6 cellular contexts compared by ENCODE assay signal in genomic region chr5:177402271-177403043, GRCh38. TPM values are rescaled to one million over a fixed set of nuclear protein-coding genes. Genes with fewer than 3 reads are reported as not detected.
DNase-seq lines count a peak whose midpoint lies in the region; ATAC-seq, FAIRE-seq and TF ChIP-seq lines count a peak whose summit lies in the region.

No MANE protein-coding gene starts in this region.

- no peak for TF ChIP-seq POLR2A in K562 (conservative IDR thresholded peaks at IDR 0.05)

- H3K27me3 ChIP-seq in GM23338 (ENCODE audit: insufficient read depth): peaks cover 77% of the 10 kb centered on the region
- peaks cover 0 to 11% of the 10 kb centered on the region in 2 experiments; a peak in 3 of 5 replicates for H3K27me3 ChIP-seq in K562 (ENCODE audit: control insufficient read depth in 2 of 2, insufficient read depth in 2 of 2, low read length in 2 of 2)
- no peaks in the 10 kb centered on the region for H3K27me3 ChIP-seq in naive thymus-derived CD4-positive, alpha-beta T cell (ENCODE audit: control insufficient read depth in 2 of 2, insufficient read depth in 2 of 2, low read length in 2 of 2)

- H3K4me3 Mint-ChIP-seq in GM23338: peak overlapping the region; percentile 78
- H3K4me3 Mint-ChIP-seq in naive thymus-derived CD4-positive, alpha-beta T cell: peak overlapping the region; percentile 76 to 88 (median 84)

- TF ChIP-seq EP300 in K562 (IDR thresholded peaks at IDR 0.05; ENCODE audit: low read length): no peak

- H3K4me2 ChIP-seq in GM23338 (peak overlapping the region; percentile 90), K562 (ENCODE audit: insufficient read depth, low read length) (peak overlapping the region; percentile 80; the same call in 1 of the 2 replicates)

- H4K20me1 ChIP-seq in GM23338 (replicated peaks; ENCODE audit: insufficient read depth) (no peaks in the 10 kb centered on the region), K562 (replicated peaks; ENCODE audit: control insufficient read depth, insufficient read depth, low read length) (no peaks in the 10 kb centered on the region)

- peaks cover 18% of the 10 kb centered on the region; the same call in 2 of the 3 replicates for H3K4me1 Mint-ChIP-seq in GM23338
- H3K4me1 Mint-ChIP-seq in naive thymus-derived CD4-positive, alpha-beta T cell: peaks cover 7 to 35% (median 23%) of the 10 kb centered on the region in 7 donors

- WGBS in K562 (ENCODE audit: insufficient coverage, low coverage, missing lambda C conversion rate): 86% methylated on average over 41 of the region's 49 CpGs

- TF ChIP-seq CTCF in GM23338 (conservative IDR thresholded peaks at IDR 0.05; ENCODE audit: low read depth in 2 of 2) (peak; percentile 60 to 70), K562 (IDR thresholded peaks at IDR 0.05 in 2 of 3, conservative IDR thresholded peaks at IDR 0.05 in 1 of 3; ENCODE audit: insufficient read depth in 2 of 3, low read depth in 1 of 3, low read length in 3 of 3) (no peak)

- no peak overlapping the region for H3K27ac Mint-ChIP-seq in GM23338
- peak overlapping the region in 6 of 9 donors; percentile 23 to 80 (median 70) for H3K27ac Mint-ChIP-seq in naive thymus-derived CD4-positive, alpha-beta T cell

- H3K36me3 ChIP-seq in GM23338 (ENCODE audit: insufficient read depth): no peaks in the 10 kb centered on the region
- H3K36me3 ChIP-seq in K562 (ENCODE audit: control insufficient read depth, insufficient read depth, low read length): no peaks in the 10 kb centered on the region
- no peaks in the 10 kb centered on the region for H3K36me3 ChIP-seq in naive thymus-derived CD4-positive, alpha-beta T cell (ENCODE audit: control insufficient read depth in 2 of 3, insufficient read depth in 3 of 3, low read length in 3 of 3)

- peaks cover 23% of the 10 kb centered on the region for H3F3A ChIP-seq in GM23338 (replicated peaks; ENCODE audit: low read depth)

- no peaks in the 10 kb centered on the region for H3K36me3 Mint-ChIP-seq in GM23338 (ENCODE audit: low read depth)
- no peaks in the 10 kb centered on the region for H3K36me3 Mint-ChIP-seq in naive thymus-derived CD4-positive, alpha-beta T cell

- POLR2A ChIA-PET in K562 (lab: Yijun Ruan, JAX): interaction anchor here (0.6 to 2.5 kb wide), 10 partner anchors 10 to 89 kb away, joined by 3 to 17 read pairs (median 5); no protein-coding TSS in a partner anchor
- POLR2A ChIA-PET in naive thymus-derived CD4-positive, alpha-beta T cell (lab: Charles Lee): interaction anchor here (0.7 to 9.5 kb wide), 15 partner anchors 12 to 95 kb away, joined by 3 to 210 read pairs (median 7); partner anchors contain the start of genes GRK6, LMAN2, PDLIM7 and PRR7

- no peak for FAIRE-seq in K562 (lab: Jason Lieb, UNC)

- H3K9ac ChIP-seq in K562 (ENCODE audit: insufficient read depth in 1 of 2, low read depth in 2 of 2, low read length in 2 of 2): peak overlapping the region in 1 of 2 experiments; percentile 0; a peak in 1 of 4 replicates

- no peaks in the 10 kb centered on the region for H3K9me3 ChIP-seq in K562 (replicated peaks; ENCODE audit: control insufficient read depth, insufficient read depth, low read depth, low read length)
- H3K9me3 ChIP-seq in naive thymus-derived CD4-positive, alpha-beta T cell (ENCODE audit: control insufficient read depth in 2 of 3, low read length in 3 of 3): no peaks in the 10 kb centered on the region

- H2AFZ ChIP-seq in GM23338 (peak overlapping the region; percentile 99), K562 (ENCODE audit: low read depth, low read length) (no peak overlapping the region)

- H3K4me1 ChIP-seq in GM23338 (ENCODE audit: insufficient read depth) (peaks cover 6% of the 10 kb centered on the region; the same call in 1 of the 2 replicates), K562 (replicated peaks in 1 of 2; ENCODE audit: control insufficient read depth in 2 of 2, insufficient read depth in 2 of 2, low read length in 2 of 2) (peaks cover 10 to 48% of the 10 kb centered on the region in 2 experiments)
- H3K4me1 ChIP-seq in naive thymus-derived CD4-positive, alpha-beta T cell (ENCODE audit: control insufficient read depth in 2 of 2, insufficient read depth in 2 of 2, low read length in 2 of 2): peaks cover 25 to 33% of the 10 kb centered on the region in 2 donors

- intact Hi-C loops in K562 (cut with micrococcal nuclease): no loop called here
- intact Hi-C loops in naive thymus-derived CD4-positive, alpha-beta T cell (cut with micrococcal nuclease): loop anchor here (1.0 to 2.0 kb wide), 13 partner anchors 12 to 288 kb away; partner anchors contain the start of genes PDLIM7 (in 2 of the 2), NSD1 (in 1 of the 2), PRR7 (in 1 of the 2) and RGS14 (in 1 of the 2)

- no peaks in the 10 kb centered on the region for H3K9me3 Mint-ChIP-seq in GM23338
- peaks cover 0 to 2% (median 0%) of the 10 kb centered on the region in 11 donors for H3K9me3 Mint-ChIP-seq in naive thymus-derived CD4-positive, alpha-beta T cell

- H3K79me2 ChIP-seq in GM23338 (replicated peaks; ENCODE audit: insufficient read depth) (no peaks in the 10 kb centered on the region), K562 (ENCODE audit: control insufficient read depth, insufficient read depth, low read length) (peaks cover 4% of the 10 kb centered on the region; the same call in 1 of the 3 replicates)

- H3K27ac ChIP-seq in GM23338 (ENCODE audit: low read depth) (no peak overlapping the region), K562 (ENCODE audit: extremely low read depth, low read depth, low read length) (no peak overlapping the region)
- H3K27ac ChIP-seq in naive thymus-derived CD4-positive, alpha-beta T cell (ENCODE audit: low read depth, low read length): no peak overlapping the region

- peaks cover 3% of the 10 kb centered on the region; the same call in 1 of the 2 replicates for H3K9me2 ChIP-seq in GM23338 (ENCODE audit: insufficient read depth)

- H3K9me1 ChIP-seq in K562 (ENCODE audit: control insufficient read depth, insufficient read depth, low read length): no peaks in the 10 kb centered on the region

- BruUV-seq in K562 (replicated peaks; lab: Mats Ljungman, UMichigan): TSS peak; percentile 71

- peak overlapping the region; percentile 71 for H3K4me3 ChIP-seq in GM23338
- no peak overlapping the region for H3K4me3 ChIP-seq in K562
- H3K4me3 ChIP-seq in naive thymus-derived CD4-positive, alpha-beta T cell (ENCODE audit: low read length): peak overlapping the region; percentile 61

- CTCF ChIA-PET in K562 (lab: Yijun Ruan, JAX; ENCODE audit: low intra/inter-chr PET ratio): interaction anchor here (4.0 kb wide), 1 partner anchor 53 kb away, joined by 107 read pairs; no protein-coding TSS in a partner anchor
- CTCF ChIA-PET in naive thymus-derived CD4-positive, alpha-beta T cell (lab: Charles Lee): interaction anchor here (0.6 to 9.6 kb wide), 23 partner anchors 11 to 288 kb away, joined by 3 to 189 read pairs (median 11); partner anchors contain the start of genes GRK6 and PRR7

- H3K27me3 Mint-ChIP-seq in GM23338 (ENCODE audit: insufficient read depth, low read depth, poor library complexity): peaks cover 61% of the 10 kb centered on the region
- H3K27me3 Mint-ChIP-seq in naive thymus-derived CD4-positive, alpha-beta T cell: peaks cover 0 to 54% (median 0%) of the 10 kb centered on the region in 5 donors

- DNase-seq in GM23338 (ENCODE audit: low spot score): peak; percentile 97
- DNase-seq in K562 (ENCODE audit: extremely low read depth in 1 of 4, low spot score in 3 of 4): no peak
- DNase-seq in naive thymus-derived CD4-positive, alpha-beta T cell: peak; percentile 21 to 74 (median 68)
- DNase-seq in OCI-M1 (lab: John Stamatoyannopoulos, UW): no peak

- ATAC-seq in GM23338 (peak; percentile 74), K562 (no peak), GM19351 (IDR thresholded peaks at IDR 0.05; ENCODE audit: unreplicated experiment) (no peak)
- peak; percentile 41 for ATAC-seq in naive thymus-derived CD4-positive, alpha-beta T cell

- TF ChIP-seq RAD21 in K562 (CRISPR knock-in tag; conservative IDR thresholded peaks at IDR 0.05 in 1 of 2, IDR thresholded peaks at IDR 0.05 in 1 of 2): no peak

- in situ Hi-C loops in K562 (cut with MboI): no loop called here

RNA-seq across cellular contexts. Expression of gene PFN3, which starts 2.0 kb away (rescaled TPM):
- total RNA-seq in GM23338 (2014; rRNA removed; shearing (Covaris generic)): 1.9 TPM in 1 of 2 replicates, not detected in the other
- polyA plus RNA-seq in GM23338 (2016; fragmentation: Nextera tagmentation; extraction: Ambion mirVana): 2.0 and 3.1 TPM in 2 replicates
- polyA plus RNA-seq in PFSK-1 (2012; ENCODE audit: insufficient read length, low read depth): not detected
- not detected in 2 replicates for total RNA-seq in K562 (2011; cell fraction: chromatin; rRNA removed; ENCODE audit: low replicate concordance)
- not detected in 2 replicates for total RNA-seq in K562 (2011; cell fraction: nucleolus; rRNA removed)
- not detected in 2 replicates for total RNA-seq in K562 (2011; cell fraction: nucleoplasm; rRNA removed)
- not detected in 2 replicates for total RNA-seq in K562 (2014; rRNA removed)
- not detected in 2 replicates for total RNA-seq in K562 (2014; rRNA removed; fragmentation: Illumina TruSeq; extraction: Trizol)
- total RNA-seq in K562 (2015; rRNA removed; fragmentation: Illumina TruSeq; extraction: Trizol): not detected in 2 replicates
- total RNA-seq in K562 (2021): not detected in 2 replicates
- not detected in 2 replicates for polyA plus RNA-seq in K562 (2011; rRNA removed)
- polyA plus RNA-seq in K562 (2011; cell fraction: cytosol; rRNA removed): not detected in 2 replicates
- polyA plus RNA-seq in K562 (2011; cell fraction: nucleus; rRNA removed): not detected in 2 replicates
- polyA plus RNA-seq in K562 (2012): not detected in 2 replicates
- polyA plus RNA-seq in K562 (2014; fragmentation: Illumina TruSeq; extraction: Trizol): not detected in 2 replicates
- polyA plus RNA-seq in K562 (2014; fragmentation: Nextera tagmentation; extraction: Ambion mirVana): not detected
- not detected in 2 replicates for polyA plus RNA-seq in K562 (2014; rRNA removed)
- polyA minus RNA-seq in K562 (2011; rRNA and poly(A)+ RNA removed): not detected in 2 replicates
- polyA minus RNA-seq in K562 (2011; cell fraction: cytosol; rRNA and poly(A)+ RNA removed): not detected in 2 replicates
- polyA minus RNA-seq in K562 (2011; cell fraction: nucleus; rRNA and poly(A)+ RNA removed): 0.67 TPM in 1 of 2 replicates, not detected in the other
- total RNA-seq in naive thymus-derived CD4-positive, alpha-beta T cell: not detected
- polyA plus RNA-seq in naive thymus-derived CD4-positive, alpha-beta T cell: not detected

RNA-seq across cellular contexts. Expression of gene F12, which starts 6.9 kb away (rescaled TPM):
- total RNA-seq in GM23338 (2014; rRNA removed; shearing (Covaris generic)): 2.6 and 2.9 TPM in 2 replicates
- 8.0 and 8.1 TPM in 2 replicates for polyA plus RNA-seq in GM23338 (2016; fragmentation: Nextera tagmentation; extraction: Ambion mirVana)
- 25.8 TPM for polyA plus RNA-seq in PFSK-1 (2012; ENCODE audit: insufficient read length, low read depth)
- total RNA-seq in K562 (2011; cell fraction: chromatin; rRNA removed; ENCODE audit: low replicate concordance): 2.4 and 7.8 TPM in 2 replicates
- 12.2 and 13.2 TPM in 2 replicates for total RNA-seq in K562 (2011; cell fraction: nucleolus; rRNA removed)
- 5.8 and 6.0 TPM in 2 replicates for total RNA-seq in K562 (2011; cell fraction: nucleoplasm; rRNA removed)
- total RNA-seq in K562 (2014; rRNA removed): 13.8 and 23.9 TPM in 2 replicates
- 0.80 and 1.1 TPM in 2 replicates for total RNA-seq in K562 (2014; rRNA removed; fragmentation: Illumina TruSeq; extraction: Trizol)
- total RNA-seq in K562 (2015; rRNA removed; fragmentation: Illumina TruSeq; extraction: Trizol): 3.6 and 4.7 TPM in 2 replicates
- total RNA-seq in K562 (2021): 18.3 and 22.6 TPM in 2 replicates
- polyA plus RNA-seq in K562 (2011; rRNA removed): 6.1 and 9.7 TPM in 2 replicates
- 11.4 and 33.1 TPM in 2 replicates for polyA plus RNA-seq in K562 (2011; cell fraction: cytosol; rRNA removed)
- 19.4 and 31.1 TPM in 2 replicates for polyA plus RNA-seq in K562 (2011; cell fraction: nucleus; rRNA removed)
- polyA plus RNA-seq in K562 (2012): 15.5 and 16.0 TPM in 2 replicates
- polyA plus RNA-seq in K562 (2014; fragmentation: Illumina TruSeq; extraction: Trizol): 0.59 and 2.7 TPM in 2 replicates
- 1 to 10 TPM in 1 of 2 experiments, under 1 TPM in 1; 0.91 to 1.3 TPM for polyA plus RNA-seq in K562 (2014; fragmentation: Nextera tagmentation; extraction: Ambion mirVana)
- polyA plus RNA-seq in K562 (2014; rRNA removed): 14.3 and 14.9 TPM in 2 replicates
- polyA minus RNA-seq in K562 (2011; rRNA and poly(A)+ RNA removed): 0.63 and 1.6 TPM in 2 replicates
- 8.3 and 17.7 TPM in 2 replicates for polyA minus RNA-seq in K562 (2011; cell fraction: cytosol; rRNA and poly(A)+ RNA removed)
- 3.9 and 6.0 TPM in 2 replicates for polyA minus RNA-seq in K562 (2011; cell fraction: nucleus; rRNA and poly(A)+ RNA removed)
- total RNA-seq in naive thymus-derived CD4-positive, alpha-beta T cell: 1 to 10 TPM in 1 of 5 experiments, under 1 TPM in 2, not detected in 2; 0.16 to 2.1 (median 0.34) TPM
- under 1 TPM in 1 of 2 donors, not detected in 1; 0.64 TPM for polyA plus RNA-seq in naive thymus-derived CD4-positive, alpha-beta T cell

RNA-seq across cellular contexts. Expression of gene SLC34A1, which starts 18.2 kb away (rescaled TPM):
- total RNA-seq in GM23338 (2014; rRNA removed; shearing (Covaris generic)): 0.31 TPM in 1 of 2 replicates, not detected in the other
- not detected in 2 replicates for polyA plus RNA-seq in GM23338 (2016; fragmentation: Nextera tagmentation; extraction: Ambion mirVana)
- not detected for polyA plus RNA-seq in PFSK-1 (2012; ENCODE audit: insufficient read length, low read depth)
- 0.09 TPM in 1 of 2 replicates, not detected in the other for total RNA-seq in K562 (2011; cell fraction: chromatin; rRNA removed; ENCODE audit: low replicate concordance)
- not detected in 2 replicates for total RNA-seq in K562 (2011; cell fraction: nucleolus; rRNA removed)
- total RNA-seq in K562 (2011; cell fraction: nucleoplasm; rRNA removed): not detected in 2 replicates
- not detected in 2 replicates for total RNA-seq in K562 (2014; rRNA removed)
- total RNA-seq in K562 (2014; rRNA removed; fragmentation: Illumina TruSeq; extraction: Trizol): not detected in 2 replicates
- total RNA-seq in K562 (2015; rRNA removed; fragmentation: Illumina TruSeq; extraction: Trizol): not detected in 2 replicates
- not detected in 2 replicates for total RNA-seq in K562 (2021)
- polyA plus RNA-seq in K562 (2011; rRNA removed): not detected in 2 replicates
- polyA plus RNA-seq in K562 (2011; cell fraction: cytosol; rRNA removed): not detected in 2 replicates
- not detected in 2 replicates for polyA plus RNA-seq in K562 (2011; cell fraction: nucleus; rRNA removed)
- not detected in 2 replicates for polyA plus RNA-seq in K562 (2012)
- polyA plus RNA-seq in K562 (2014; fragmentation: Illumina TruSeq; extraction: Trizol): not detected in 2 replicates
- polyA plus RNA-seq in K562 (2014; fragmentation: Nextera tagmentation; extraction: Ambion mirVana): not detected
- polyA plus RNA-seq in K562 (2014; rRNA removed): not detected in 2 replicates
- polyA minus RNA-seq in K562 (2011; rRNA and poly(A)+ RNA removed): not detected in 2 replicates
- not detected in 2 replicates for polyA minus RNA-seq in K562 (2011; cell fraction: cytosol; rRNA and poly(A)+ RNA removed)
- polyA minus RNA-seq in K562 (2011; cell fraction: nucleus; rRNA and poly(A)+ RNA removed): not detected in 2 replicates
- under 1 TPM in 2 of 5 experiments, not detected in 3; 0.27 to 0.29 TPM for total RNA-seq in naive thymus-derived CD4-positive, alpha-beta T cell
- not detected for polyA plus RNA-seq in naive thymus-derived CD4-positive, alpha-beta T cell

RNA-seq across cellular contexts. Expression of gene GRK6, which starts 24.0 kb away (rescaled TPM):
- total RNA-seq in GM23338 (2014; rRNA removed; shearing (Covaris generic)): 37.2 and 56.8 TPM in 2 replicates
- polyA plus RNA-seq in GM23338 (2016; fragmentation: Nextera tagmentation; extraction: Ambion mirVana) (13.0 and 18.7 TPM in 2 replicates), K562 (2011; rRNA removed) (44.1 and 44.5 TPM in 2 replicates), K562 (2014; fragmentation: Illumina TruSeq; extraction: Trizol) (39.2 and 69.3 TPM in 2 replicates), K562 (2014; fragmentation: Nextera tagmentation; extraction: Ambion mirVana) (1 to 10 TPM in 1 of 2 experiments, under 1 TPM in 1; 0.63 to 1.8 TPM), K562 (2014; rRNA removed) (69.0 and 80.4 TPM in 2 replicates)
- 90.4 TPM for polyA plus RNA-seq in PFSK-1 (2012; ENCODE audit: insufficient read length, low read depth)
- 102 and 350 TPM in 2 replicates for total RNA-seq in K562 (2011; cell fraction: chromatin; rRNA removed; ENCODE audit: low replicate concordance)
- 191 and 204 TPM in 2 replicates for total RNA-seq in K562 (2011; cell fraction: nucleolus; rRNA removed)
- total RNA-seq in K562 (2011; cell fraction: nucleoplasm; rRNA removed): 94.0 and 133 TPM in 2 replicates
- total RNA-seq in K562 (2014; rRNA removed) (89.8 and 100 TPM in 2 replicates), K562 (2014; rRNA removed; fragmentation: Illumina TruSeq; extraction: Trizol) (31.2 and 35.7 TPM in 2 replicates), K562 (2015; rRNA removed; fragmentation: Illumina TruSeq; extraction: Trizol) (54.0 and 54.1 TPM in 2 replicates), K562 (2021) (114 and 122 TPM in 2 replicates)
- polyA plus RNA-seq in K562 (2011; cell fraction: cytosol; rRNA removed): 40.2 and 83.8 TPM in 2 replicates
- 80.9 and 141 TPM in 2 replicates for polyA plus RNA-seq in K562 (2011; cell fraction: nucleus; rRNA removed)
- 66.8 and 81.9 TPM in 2 replicates for polyA plus RNA-seq in K562 (2012)
- polyA minus RNA-seq in K562 (2011; rRNA and poly(A)+ RNA removed): 60.4 and 79.9 TPM in 2 replicates
- polyA minus RNA-seq in K562 (2011; cell fraction: cytosol; rRNA and poly(A)+ RNA removed): 53.3 and 59.0 TPM in 2 replicates
- polyA minus RNA-seq in K562 (2011; cell fraction: nucleus; rRNA and poly(A)+ RNA removed): 78.6 and 92.6 TPM in 2 replicates
- total RNA-seq in naive thymus-derived CD4-positive, alpha-beta T cell: 100 to 1,000 TPM; 161 to 246 (median 200) TPM
- polyA plus RNA-seq in naive thymus-derived CD4-positive, alpha-beta T cell: 100 to 1,000 TPM in 1 of 2 donors, 10 to 100 TPM in 1; 78.8 to 202 TPM

RNA-seq across cellular contexts. Expression of gene PRR7, which starts 44.2 kb away (rescaled TPM):
- 6.4 and 9.7 TPM in 2 replicates for total RNA-seq in GM23338 (2014; rRNA removed; shearing (Covaris generic))
- polyA plus RNA-seq in GM23338 (2016; fragmentation: Nextera tagmentation; extraction: Ambion mirVana): 7.6 and 7.7 TPM in 2 replicates
- 21.5 TPM for polyA plus RNA-seq in PFSK-1 (2012; ENCODE audit: insufficient read length, low read depth)
- 1.6 TPM in 1 of 2 replicates, not detected in the other for total RNA-seq in K562 (2011; cell fraction: chromatin; rRNA removed; ENCODE audit: low replicate concordance)
- 3.3 and 4.7 TPM in 2 replicates for total RNA-seq in K562 (2011; cell fraction: nucleolus; rRNA removed)
- 1.0 and 1.9 TPM in 2 replicates for total RNA-seq in K562 (2011; cell fraction: nucleoplasm; rRNA removed)
- total RNA-seq in K562 (2014; rRNA removed): 11.3 and 14.9 TPM in 2 replicates
- not detected in 2 replicates for total RNA-seq in K562 (2014; rRNA removed; fragmentation: Illumina TruSeq; extraction: Trizol)
- 0.80 and 1.2 TPM in 2 replicates for total RNA-seq in K562 (2015; rRNA removed; fragmentation: Illumina TruSeq; extraction: Trizol)
- 9.7 and 10.4 TPM in 2 replicates for total RNA-seq in K562 (2021)
- 0.92 and 1.0 TPM in 2 replicates for polyA plus RNA-seq in K562 (2011; rRNA removed)
- polyA plus RNA-seq in K562 (2011; cell fraction: cytosol; rRNA removed): 3.5 and 22.1 TPM in 2 replicates
- polyA plus RNA-seq in K562 (2011; cell fraction: nucleus; rRNA removed): 3.3 and 7.7 TPM in 2 replicates
- 2.3 and 4.3 TPM in 2 replicates for polyA plus RNA-seq in K562 (2012)
- polyA plus RNA-seq in K562 (2014; fragmentation: Illumina TruSeq; extraction: Trizol): 0.24 TPM in 1 of 2 replicates, not detected in the other
- polyA plus RNA-seq in K562 (2014; fragmentation: Nextera tagmentation; extraction: Ambion mirVana): not detected
- 10.9 and 11.2 TPM in 2 replicates for polyA plus RNA-seq in K562 (2014; rRNA removed)
- not detected in 2 replicates for polyA minus RNA-seq in K562 (2011; rRNA and poly(A)+ RNA removed)
- polyA minus RNA-seq in K562 (2011; cell fraction: cytosol; rRNA and poly(A)+ RNA removed): 3.3 and 6.1 TPM in 2 replicates
- polyA minus RNA-seq in K562 (2011; cell fraction: nucleus; rRNA and poly(A)+ RNA removed): 2.1 and 2.6 TPM in 2 replicates
- total RNA-seq in naive thymus-derived CD4-positive, alpha-beta T cell: 10 to 100 TPM in 2 of 5 experiments, 1 to 10 TPM in 3; 6.4 to 31.8 (median 6.8) TPM
- polyA plus RNA-seq in naive thymus-derived CD4-positive, alpha-beta T cell: 10 to 100 TPM; 11.7 to 19.4 TPM

Comparison
In these comparisons a context has a peak if more than half of its experiments do, and no peak if none do; other contexts are left out.
1. ATAC-seq: peak in GM23338 (single experiment) and naive thymus-derived CD4-positive, alpha-beta T cell (single experiment); none in K562 (single experiment) and GM19351 (single experiment).
2. DNase-seq: peak in GM23338 (single experiment) and naive thymus-derived CD4-positive, alpha-beta T cell (9 of 9); none in K562 (0 of 4) and OCI-M1 (single experiment).
3. CTCF ChIP-seq: peak in GM23338 (2 of 2); none in K562 (0 of 3).